In genomic region chr9:95317119-95317892, GRCh38 we compare ENCODE assay signal across 1 cellular context.
TF ChIP-seq lines count a peak whose summit lies in the region.

TSS of gene FANCC (minus strand) at chr9:95317709. CDS start at chr9:95249291, 68,418 bp downstream.

TF ChIP-seq in HepG2, 621 proteins besides CTCF, POLR2A, EP300 and RAD21 (continued from another document and continues in another):
- TF ChIP-seq ZNF850 (CRISPR knock-in tag; conservative IDR thresholded peaks at IDR 0.05) (peak; percentile 53; the same call in 1 of the 2 replicates), KDM6A (CRISPR knock-in tag; IDR thresholded peaks at IDR 0.05; ENCODE audit: low read depth) (0 out of 2 replicates have a peak, but pooled peaks have one; percentile 29), ZNF460 (CRISPR knock-in tag; IDR thresholded peaks at IDR 0.05; ENCODE audit: borderline replicate concordance) (no peak), ZNF414 (CRISPR knock-in tag; IDR thresholded peaks at IDR 0.05) (peak; percentile 94; the same call in 1 of the 2 replicates), BCL3 (CRISPR knock-in tag; IDR thresholded peaks at IDR 0.05) (peak; percentile 58; the same call in 1 of the 2 replicates), ZNF431 (CRISPR knock-in tag; IDR thresholded peaks at IDR 0.05; ENCODE audit: borderline replicate concordance, low read depth) (peak; percentile 25; the same call in 1 of the 2 replicates), HINFP (CRISPR knock-in tag; IDR thresholded peaks at IDR 0.05; ENCODE audit: low read depth) (peak; percentile 63; the same call in 1 of the 2 replicates), ZNF710 (CRISPR knock-in tag; IDR thresholded peaks at IDR 0.05; ENCODE audit: borderline replicate concordance) (peak; percentile 76; the same call in 1 of the 2 replicates), SALL1 (CRISPR knock-in tag; IDR thresholded peaks at IDR 0.05) (peak; percentile 74), SMC3 (IDR thresholded peaks at IDR 0.05; ENCODE audit: low read length) (no peak), NFKBIZ (CRISPR knock-in tag; IDR thresholded peaks at IDR 0.05) (peak; percentile 70; the same call in 1 of the 2 replicates), ZNF776 (CRISPR knock-in tag; IDR thresholded peaks at IDR 0.05) (peak; percentile 84), ETV5 (CRISPR knock-in tag; IDR thresholded peaks at IDR 0.05; ENCODE audit: borderline replicate concordance) (peak; percentile 76), ZNF83 (CRISPR knock-in tag; IDR thresholded peaks at IDR 0.05; ENCODE audit: borderline replicate concordance) (no peak), RARA (CRISPR knock-in tag; IDR thresholded peaks at IDR 0.05) (0 out of 2 replicates have a peak, but pooled peaks have one; percentile 34), ZNF556 (CRISPR knock-in tag; IDR thresholded peaks at IDR 0.05; ENCODE audit: borderline replicate concordance) (peak; percentile 67; the same call in 1 of the 2 replicates), ZNF782 (CRISPR knock-in tag; IDR thresholded peaks at IDR 0.05; ENCODE audit: borderline replicate concordance) (no peak; the same call in 1 of the 2 replicates), RXRB (CRISPR knock-in tag; IDR thresholded peaks at IDR 0.05; ENCODE audit: borderline replicate concordance) (0 out of 2 replicates have a peak, but pooled peaks have one; percentile 9), JUN (CRISPR knock-in tag; IDR thresholded peaks at IDR 0.05) (peak; percentile 49; the same call in 1 of the 2 replicates), ZNF34 (CRISPR knock-in tag; IDR thresholded peaks at IDR 0.05; ENCODE audit: borderline replicate concordance) (0 out of 2 replicates have a peak, but pooled peaks have one; percentile 32), ZFP91 (CRISPR knock-in tag; IDR thresholded peaks at IDR 0.05; ENCODE audit: borderline replicate concordance) (peak; percentile 78), GMEB1 (CRISPR knock-in tag; IDR thresholded peaks at IDR 0.05; ENCODE audit: borderline replicate concordance) (peak; percentile 84), ZNF234 (CRISPR knock-in tag; conservative IDR thresholded peaks at IDR 0.05) (peak; percentile 71; the same call in 1 of the 2 replicates), ATF3 (CRISPR knock-in tag; IDR thresholded peaks at IDR 0.05) (peak; percentile 54; the same call in 1 of the 2 replicates), ZFP36L1 (CRISPR knock-in tag; IDR thresholded peaks at IDR 0.05) (peak; percentile 90; the same call in 1 of the 2 replicates), KDM4B (CRISPR knock-in tag; IDR thresholded peaks at IDR 0.05) (peak; percentile 51; the same call in 1 of the 2 replicates), NR2F6 (IDR thresholded peaks at IDR 0.05) (no peak), NR2F6 (CRISPR knock-in tag; IDR thresholded peaks at IDR 0.05) (peak; percentile 15; the same call in 1 of the 2 replicates), FLYWCH1 (CRISPR knock-in tag; IDR thresholded peaks at IDR 0.05) (no peak), FIP1L1 (IDR thresholded peaks at IDR 0.05; ENCODE audit: borderline replicate concordance, insufficient read depth, low read depth, low read length) (peak; percentile 53; the same call in 1 of the 2 replicates), POGZ (CRISPR knock-in tag; IDR thresholded peaks at IDR 0.05) (peak; percentile 77), BRF2 (CRISPR knock-in tag; IDR thresholded peaks at IDR 0.05) (peak; percentile 64; the same call in 1 of the 2 replicates), MAX (IDR thresholded peaks at IDR 0.05) (peak; percentile 88), ZNF616 (CRISPR knock-in tag; IDR thresholded peaks at IDR 0.05; ENCODE audit: low read depth) (no peak), ZC3H4 (CRISPR knock-in tag; IDR thresholded peaks at IDR 0.05; ENCODE audit: borderline replicate concordance) (0 out of 2 replicates have a peak, but pooled peaks have one; percentile 48), CHD2 (IDR thresholded peaks at IDR 0.05; ENCODE audit: low read depth, low read length) (peak; percentile 94), ZNF468 (CRISPR knock-in tag; IDR thresholded peaks at IDR 0.05) (0 out of 2 replicates have a peak, but pooled peaks have one; percentile 75), SAP130 (CRISPR knock-in tag; IDR thresholded peaks at IDR 0.05; ENCODE audit: low read depth) (peak; percentile 83), KLF6 (CRISPR knock-in tag; IDR thresholded peaks at IDR 0.05) (peak; percentile 44), MLX (CRISPR knock-in tag; IDR thresholded peaks at IDR 0.05) (0 out of 2 replicates have a peak, but pooled peaks have one; percentile 19), ZNF687 (CRISPR knock-in tag; IDR thresholded peaks at IDR 0.05) (peak; percentile 92), ZNF605 (CRISPR knock-in tag; IDR thresholded peaks at IDR 0.05) (peak; percentile 92), ZNF30 (CRISPR knock-in tag; IDR thresholded peaks at IDR 0.05) (0 out of 2 replicates have a peak, but pooled peaks have one; percentile 57), ZNF569 (CRISPR knock-in tag; IDR thresholded peaks at IDR 0.05; ENCODE audit: borderline replicate concordance) (no peak), KLF12 (CRISPR knock-in tag; IDR thresholded peaks at IDR 0.05; ENCODE audit: borderline replicate concordance) (peak; percentile 48; the same call in 1 of the 2 replicates), ZNF883 (CRISPR knock-in tag; IDR thresholded peaks at IDR 0.05; ENCODE audit: not compliant biosample characterization) (peak; percentile 70), ZNF784 (CRISPR knock-in tag; IDR thresholded peaks at IDR 0.05; ENCODE audit: borderline replicate concordance) (peak; percentile 29; the same call in 1 of the 2 replicates)
